Comparison of ENCODE assay signal across 9 cellular contexts in the genomic region with DNA sequence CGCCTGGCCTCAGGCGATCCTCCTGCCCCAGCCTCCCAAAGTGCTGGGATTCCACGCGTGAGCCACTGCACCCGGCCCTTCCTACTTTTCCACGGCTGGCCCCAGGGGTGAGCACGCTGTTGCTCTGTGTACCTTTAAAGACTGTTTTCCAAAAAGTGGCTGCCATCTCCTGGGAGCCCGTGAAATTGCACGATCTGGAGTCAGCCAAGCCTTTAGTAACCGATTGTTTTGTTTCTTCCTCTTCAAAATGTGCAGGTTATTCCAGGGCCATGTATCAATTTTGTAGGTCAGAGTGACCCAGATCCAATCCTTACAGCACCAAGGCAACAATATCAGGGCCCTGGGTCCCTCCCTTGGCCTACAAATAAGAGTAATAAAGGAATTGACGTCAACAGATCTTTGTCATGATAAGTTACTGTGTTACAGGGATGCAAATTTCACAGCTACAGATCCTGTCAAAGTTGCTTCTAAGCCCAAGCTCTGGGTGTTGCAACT.
DNase-seq lines count a peak whose midpoint lies in the region; ATAC-seq, FAIRE-seq and TF ChIP-seq lines count a peak whose summit lies in the region.
"Had no signal": no experiment of that assay in that cellular context is flagged by ENCODE, and none has a peak within 500 bp of the region (broad histone marks: within the 10 kb centered on the region; RNA-seq: fewer than 3 reads in every experiment).

No MANE protein-coding gene starts in this region.

- H3K4me3 ChIP-seq in BJ (ENCODE audit: low read depth, low read length) = no peak overlapping the region
- no peak overlapping the region for H3K4me3 ChIP-seq in gastroesophageal sphincter
- no peak overlapping the region for H3K4me3 ChIP-seq in pancreas
- H3K4me3 ChIP-seq: skin epidermis had no signal

- H3K27me3 Mint-ChIP-seq in activated T-helper 2 cell treated with anti-CD3 and anti-CD28 coated beads, Interferon-gamma antibody, Interleukin-2, Interleukin-4, amounts not matched to agents 10 μg/mL and 5 μg/mL and 100 μg/mL, durations not matched to agents 14 hours and 24 hours and 36 hours (ENCODE audit: low read depth) = peaks cover 22% of the 10 kb centered on the region

- H3K27me3 ChIP-seq in BJ (ENCODE audit: control insufficient read depth, insufficient read depth, low read length) (peaks cover 9% of the 10 kb centered on the region), gastroesophageal sphincter (peaks cover 17% of the 10 kb centered on the region), pancreas (peaks cover 0 to 10% (median 0%) of the 10 kb centered on the region in 4 donors)

- CTCF ChIA-PET in BJ (lab: Yijun Ruan, JAX) = interaction anchor here (0.7 to 4.9 kb wide), 11 partner anchors 9 to 339 kb away, joined by 3 to 52 read pairs (median 3); no protein-coding TSS in a partner anchor

- intact Hi-C loops in activated T-helper 2 cell treated with anti-CD3 and anti-CD28 coated beads, Interferon-gamma antibody, Interleukin-2, Interleukin-4, amounts not matched to agents 10 μg/mL and 5 μg/mL and 100 μg/mL, durations not matched to agents 14 hours and 24 hours and 36 hours (cut with micrococcal nuclease) = loop anchor here (1.0 kb wide), 1 partner anchor 28 kb away; no protein-coding TSS in a partner anchor
- intact Hi-C loops in pancreas (cut with DNase I) = loop anchor here in 1 of 3 donors (5.0 kb wide), 1 partner anchor 284 kb away; no protein-coding TSS in a partner anchor

- no peak for FAIRE-seq in pancreas (lab: Jason Lieb, UNC)

- H3K36me3 ChIP-seq in BJ (ENCODE audit: control insufficient read depth, insufficient read depth, low read length) (no peaks in the 10 kb centered on the region), gastroesophageal sphincter (no peaks in the 10 kb centered on the region), pancreas (no peaks in the 10 kb centered on the region)

- ATAC-seq in GM18517 (IDR thresholded peaks at IDR 0.05; ENCODE audit: unreplicated experiment) = peak; percentile 55
- peak; percentile 68 for ATAC-seq in HG03442 (IDR thresholded peaks at IDR 0.05; ENCODE audit: unreplicated experiment)
- peak; percentile 85 for ATAC-seq in gastroesophageal sphincter
- ATAC-seq in pancreas = peak; percentile 87 to 96 (median 92)
- no peak for ATAC-seq in HG02571 (IDR thresholded peaks at IDR 0.05; ENCODE audit: unreplicated experiment)

- no peak for TF ChIP-seq EP300 in gastroesophageal sphincter (IDR thresholded peaks at IDR 0.05)

- TF ChIP-seq CTCF in BJ (IDR thresholded peaks at IDR 0.05; ENCODE audit: insufficient read depth, low read depth, low read length) (peak; percentile 74), gastroesophageal sphincter (IDR thresholded peaks at IDR 0.05) (peak in 3 of 4 experiments; percentile 60 to 75 (median 74)), pancreas (IDR thresholded peaks at IDR 0.05) (peak; percentile 16 to 43 (median 41))

- WGBS in gastroesophageal sphincter (ENCODE audit: low coverage in 1 of 2), 2 donors = 4 to 7% methylated on average over 9 of the region's 11 CpGs
- WGBS in pancreas, 2 donors = 5 to 9% methylated on average over 11 of the region's 11 CpGs

- H3K27ac Mint-ChIP-seq in activated T-helper 2 cell treated with anti-CD3 and anti-CD28 coated beads, Interferon-gamma antibody, Interleukin-2, Interleukin-4, amounts not matched to agents 10 μg/mL and 5 μg/mL and 100 μg/mL, durations not matched to agents 14 hours and 24 hours and 36 hours = peak overlapping the region; percentile 52

- H3K9me3 Mint-ChIP-seq in activated T-helper 2 cell treated with anti-CD3 and anti-CD28 coated beads, Interferon-gamma antibody, Interleukin-2, Interleukin-4, amounts not matched to agents 10 μg/mL and 5 μg/mL and 100 μg/mL, durations not matched to agents 14 hours and 24 hours and 36 hours = no peaks in the 10 kb centered on the region

- no peaks in the 10 kb centered on the region for H3K36me3 Mint-ChIP-seq in activated T-helper 2 cell treated with anti-CD3 and anti-CD28 coated beads, Interferon-gamma antibody, Interleukin-2, Interleukin-4, amounts not matched to agents 10 μg/mL and 5 μg/mL and 100 μg/mL, durations not matched to agents 14 hours and 24 hours and 36 hours (ENCODE audit: low read depth)

- H3K9me3 ChIP-seq in gastroesophageal sphincter = no peaks in the 10 kb centered on the region
- H3K9me3 ChIP-seq in pancreas = no peaks in the 10 kb centered on the region

- no peak for TF ChIP-seq POLR2A in gastroesophageal sphincter (IDR thresholded peaks at IDR 0.05)

- H3K4me1 ChIP-seq in gastroesophageal sphincter (peaks cover 0 to 13% (median 3%) of the 10 kb centered on the region in 3 donors), pancreas (no peaks in the 10 kb centered on the region)

- DNase-seq in BJ (ENCODE audit: low read depth) (no peak), NCI-H510A treated with DMSO at 0.1 percent for 48 hours (lab: John Stamatoyannopoulos, UW) (peak; percentile 90), pancreas (peak in 4 of 6 donors; percentile 29 to 70 (median 42))
- no peak for DNase-seq in activated T-helper 2 cell treated with anti-CD3 and anti-CD28 coated beads, Interferon-gamma antibody, Interleukin-2, Interleukin-4, amounts not matched to agents 10 μg/mL and 5 μg/mL and 100 μg/mL, durations not matched to agents 14 hours and 24 hours and 36 hours (ENCODE audit: low spot score)

- H3K27ac ChIP-seq in gastroesophageal sphincter = peak overlapping the region in 2 of 4 donors; percentile 36 to 46
- H3K27ac ChIP-seq in pancreas = peak overlapping the region in 1 of 4 donors; percentile 24

- no peak overlapping the region for H3K4me3 Mint-ChIP-seq in activated T-helper 2 cell treated with anti-CD3 and anti-CD28 coated beads, Interferon-gamma antibody, Interleukin-2, Interleukin-4, amounts not matched to agents 10 μg/mL and 5 μg/mL and 100 μg/mL, durations not matched to agents 14 hours and 24 hours and 36 hours (ENCODE audit: low read depth)

- peaks cover 15% of the 10 kb centered on the region for H3K4me1 Mint-ChIP-seq in activated T-helper 2 cell treated with anti-CD3 and anti-CD28 coated beads, Interferon-gamma antibody, Interleukin-2, Interleukin-4, amounts not matched to agents 10 μg/mL and 5 μg/mL and 100 μg/mL, durations not matched to agents 14 hours and 24 hours and 36 hours (ENCODE audit: low read depth)

- POLR2A ChIA-PET in BJ (lab: Charles Lee) = interaction anchor here (0.6 kb wide), 1 partner anchor 243 kb away, joined by 4 read pairs; no protein-coding TSS in a partner anchor

Comparison
In these comparisons a context has a peak if more than half of its experiments do, and no peak if none do; other contexts are left out.
1. DNase-seq: peak in NCI-H510A treated with DMSO at 0.1 percent for 48 hours (single experiment) and pancreas (4 of 6); none in BJ (single experiment) and activated T-helper 2 cell treated with anti-CD3 and anti-CD28 coated beads, Interferon-gamma antibody, Interleukin-2, Interleukin-4, amounts not matched to agents 10 μg/mL and 5 μg/mL and 100 μg/mL, durations not matched to agents 14 hours and 24 hours and 36 hours (single experiment).
2. Peak in every context shown above with its lines, with median percentiles within 50 percentile points of each other: CTCF ChIP-seq.